12 cellular contexts compared by ENCODE assay signal in the genomic region with DNA sequence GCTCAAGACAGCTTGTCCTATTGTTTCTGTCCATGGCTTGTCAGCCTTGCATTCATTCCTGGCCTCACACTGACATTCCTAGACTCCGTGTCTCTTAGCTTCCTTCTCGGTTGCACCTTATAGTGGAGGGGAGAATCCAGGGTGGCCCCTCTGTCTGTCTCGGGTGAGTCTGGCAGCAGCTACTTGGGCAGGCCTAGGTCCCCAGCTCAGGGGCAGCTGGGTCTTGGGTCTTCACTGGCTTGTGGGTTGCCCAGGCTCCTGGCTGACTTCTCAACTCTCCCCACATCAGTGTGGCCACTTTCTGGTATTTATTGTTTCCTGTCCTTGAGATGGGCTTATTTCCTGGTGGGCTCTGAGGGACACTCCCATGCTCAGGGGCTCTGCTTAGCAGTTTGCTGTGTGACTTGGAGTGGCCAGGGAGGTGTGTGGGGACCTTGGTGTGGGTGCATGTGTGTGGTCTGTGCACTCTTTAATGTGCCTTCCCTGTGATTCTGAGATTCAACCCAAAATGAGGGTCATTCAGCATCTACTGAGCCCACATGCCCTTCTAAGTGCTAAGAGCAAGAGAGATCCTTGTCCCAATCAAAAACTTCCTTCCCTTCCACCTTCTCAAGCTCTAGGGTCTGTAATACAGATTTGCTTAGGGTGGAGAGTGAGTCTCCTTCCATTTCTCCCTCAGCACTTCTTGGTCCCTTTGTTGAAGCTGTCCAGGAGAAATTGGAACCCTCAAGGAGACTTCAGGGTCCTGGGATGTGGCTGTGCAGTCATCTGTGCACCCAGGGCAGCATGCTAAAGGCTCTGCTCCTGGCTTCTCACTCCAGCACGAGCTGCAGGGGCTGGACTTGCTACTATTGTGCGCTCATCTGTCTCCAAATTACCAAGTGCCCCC. TPM values are rescaled to one million over a fixed set of nuclear protein-coding genes. Genes with fewer than 3 reads are reported as not detected.
A peak's percentile ranks its signal among the peaks of the same experiment; 100 is the strongest.
DNase-seq lines count a peak whose midpoint lies in the region; ATAC-seq, FAIRE-seq and TF ChIP-seq lines count a peak whose summit lies in the region.
"Had no signal": no experiment of that assay in that cellular context is flagged by ENCODE, and none has a peak within 500 bp of the region (broad histone marks: within the 10 kb centered on the region; RNA-seq: fewer than 3 reads in every experiment).

No MANE protein-coding gene starts in this region.

- no peak for FAIRE-seq in pancreas (lab: Jason Lieb, UNC)

- intact Hi-C loops in transverse colon (cut with DNase I; ENCODE audit: low total_unique reads) (no loop called here), pancreas (cut with DNase I) (loop anchor here in 2 of 3 donors (5.0 to 10.0 kb wide), 3 partner anchors 74 to 162 kb away; partner anchors contain the start of genes PKD1L1 (in 2 of the 2) and C7orf57 (in 1 of the 2))

- TF ChIP-seq EP300 in transverse colon (IDR thresholded peaks at IDR 0.05; ENCODE audit: low read depth) = no peak

- no peak overlapping the region for H3K4me3 Mint-ChIP-seq in activated naive CD8-positive, alpha-beta T cell treated with anti-CD3 and anti-CD28 coated beads, Interleukin-2, amount 10 ng/mL, durations not matched to agents 7 days and 5 days
- no peak overlapping the region for H3K4me3 Mint-ChIP-seq in activated naive CD8-positive, alpha-beta T cell treated with anti-CD3 and anti-CD28 coated beads for 36 hours
- no peak overlapping the region for H3K4me3 Mint-ChIP-seq in stimulated activated effector memory CD8-positive, alpha-beta T cell treated with anti-CD3 and anti-CD28 coated beads, Interleukin-12 subunit alpha, Interleukin-12 subunit beta, amount 100 ng/mL, for 72 hours
- H3K4me3 Mint-ChIP-seq: activated naive CD4-positive, alpha-beta T cell treated with anti-CD3 and anti-CD28 coated beads, Interleukin-2, amount 50 U/mL, for 24 hours had no signal

- H3K27ac Mint-ChIP-seq in activated naive CD8-positive, alpha-beta T cell treated with anti-CD3 and anti-CD28 coated beads, Interleukin-2, amount 10 ng/mL, durations not matched to agents 7 days and 5 days = peak overlapping the region; percentile 64
- H3K27ac Mint-ChIP-seq in activated naive CD8-positive, alpha-beta T cell treated with anti-CD3 and anti-CD28 coated beads for 36 hours = no peak overlapping the region
- H3K27ac Mint-ChIP-seq in stimulated activated effector memory CD8-positive, alpha-beta T cell treated with anti-CD3 and anti-CD28 coated beads, Interleukin-12 subunit alpha, Interleukin-12 subunit beta, amount 100 ng/mL, for 72 hours = peak overlapping the region; percentile 33

- H3K4me3 ChIP-seq in effector memory CD4-positive, alpha-beta T cell (ENCODE audit: insufficient read depth, low read depth, low read length, poor library complexity, severe bottlenecking) = no peak overlapping the region
- H3K4me3 ChIP-seq in transverse colon (no peak overlapping the region), pancreas (no peak overlapping the region)
- H3K4me3 ChIP-seq: body of pancreas, coronary artery, SK-N-MC had no signal

- CTCF ChIA-PET in RWPE1 (lab: Yijun Ruan, JAX) = interaction anchor here (0.5 to 2.6 kb wide), 11 partner anchors 12 to 277 kb away, joined by 3 to 30 read pairs (median 5); partner anchors contain the start of gene PKD1L1

- peaks cover 12% of the 10 kb centered on the region for H3K4me1 Mint-ChIP-seq in activated naive CD8-positive, alpha-beta T cell treated with anti-CD3 and anti-CD28 coated beads, Interleukin-2, amount 10 ng/mL, durations not matched to agents 7 days and 5 days
- peaks cover 14% of the 10 kb centered on the region for H3K4me1 Mint-ChIP-seq in activated naive CD8-positive, alpha-beta T cell treated with anti-CD3 and anti-CD28 coated beads for 36 hours
- H3K4me1 Mint-ChIP-seq in stimulated activated effector memory CD8-positive, alpha-beta T cell treated with anti-CD3 and anti-CD28 coated beads, Interleukin-12 subunit alpha, Interleukin-12 subunit beta, amount 100 ng/mL, for 72 hours = peaks cover 28% of the 10 kb centered on the region

- in situ Hi-C loops in transverse colon (cut with MboI; ENCODE audit: low pct_ligation_motif_present in 1 of 4, low pct_unique_long_range_greater_than_20kb in 1 of 4, low sequenced_read_pairs in 3 of 4) = loop anchor here in 1 of 4 donors (5.0 kb wide), 2 partner anchors 122 to 167 kb away; no protein-coding TSS in a partner anchor

- no peak for TF ChIP-seq POLR2A in transverse colon (IDR thresholded peaks at IDR 0.05)

- ATAC-seq in activated naive CD8-positive, alpha-beta T cell treated with anti-CD3 and anti-CD28 coated beads, Interleukin-2, amount 10 ng/mL, durations not matched to agents 7 days and 5 days (ENCODE audit: low read depth) = peak; percentile 3
- ATAC-seq in stimulated activated effector memory CD8-positive, alpha-beta T cell treated with anti-CD3 and anti-CD28 coated beads, Interleukin-12 subunit alpha, Interleukin-12 subunit beta, amount 100 ng/mL, for 72 hours = peak; percentile 29
- no peak for ATAC-seq in pancreas

- TF ChIP-seq CTCF in RWPE1 (conservative IDR thresholded peaks at IDR 0.05; ENCODE audit: low read depth) = no peak
- TF ChIP-seq CTCF in transverse colon (IDR thresholded peaks at IDR 0.05) = no peak
- TF ChIP-seq CTCF in pancreas (IDR thresholded peaks at IDR 0.05) = no peak

- WGBS in transverse colon (ENCODE audit: low coverage in 1 of 2), 2 donors = 97% methylated on average over 5 of the region's 5 CpGs; no CpG with 5 or more reads in 1 of the 2 donors
- 81 to 84% methylated on average over 5 of the region's 5 CpGs for WGBS in pancreas, 2 donors

- H3K4me1 ChIP-seq in effector memory CD4-positive, alpha-beta T cell (ENCODE audit: control insufficient read depth, insufficient read depth, low read length, poor library complexity, severe bottlenecking) = peaks cover 9% of the 10 kb centered on the region
- H3K4me1 ChIP-seq in transverse colon (no peaks in the 10 kb centered on the region), pancreas (peaks cover 0 to 4% (median 0%) of the 10 kb centered on the region in 3 donors)

- POLR2A ChIA-PET in activated naive CD8-positive, alpha-beta T cell treated with anti-CD3 and anti-CD28 coated beads, Interleukin-2, amount 10 ng/mL, durations not matched to agents 7 days and 5 days (lab: Charles Lee) = interaction anchor here (1.7 to 2.8 kb wide), 2 partner anchors 21 to 117 kb away, joined by 13 to 31 read pairs; no protein-coding TSS in a partner anchor
- POLR2A ChIA-PET in RWPE1 (lab: Yijun Ruan, JAX; ENCODE audit: low non-redundant PET) = no interaction called here

- H3K27ac ChIP-seq in RWPE1 (peak overlapping the region; percentile 29), transverse colon (no peak overlapping the region), pancreas (no peak overlapping the region)
- H3K27ac ChIP-seq in effector memory CD4-positive, alpha-beta T cell (ENCODE audit: insufficient read depth, low read length, poor library complexity, severe bottlenecking) = peak overlapping the region; percentile 3
- H3K27ac ChIP-seq: body of pancreas, coronary artery, SK-N-MC had no signal

- no peaks in the 10 kb centered on the region for H3K27me3 ChIP-seq in effector memory CD4-positive, alpha-beta T cell (replicated peaks; ENCODE audit: control insufficient read depth, insufficient read depth, low read length, poor library complexity, severe bottlenecking)
- H3K27me3 ChIP-seq in transverse colon (no peaks in the 10 kb centered on the region), pancreas (no peaks in the 10 kb centered on the region)
- H3K27me3 ChIP-seq: body of pancreas had no signal

- DNase-seq in activated naive CD8-positive, alpha-beta T cell treated with anti-CD3 and anti-CD28 coated beads, Interleukin-2, amount 10 ng/mL, durations not matched to agents 7 days and 5 days = no peak
- no peak for DNase-seq in activated naive CD8-positive, alpha-beta T cell treated with anti-CD3 and anti-CD28 coated beads for 36 hours
- DNase-seq in RWPE1 (ENCODE audit: low spot score) = no peak
- no peak for DNase-seq in effector memory CD4-positive, alpha-beta T cell
- DNase-seq in stimulated activated effector memory CD8-positive, alpha-beta T cell treated with anti-CD3 and anti-CD28 coated beads, Interleukin-12 subunit alpha, Interleukin-12 subunit beta, amount 100 ng/mL, for 72 hours (ENCODE audit: low spot score in 2 of 2) = peak in 1 of 2 donors; percentile 45
- no peak for DNase-seq in hepatic stellate cell (ENCODE audit: low spot score)
- no peak for DNase-seq in transverse colon
- no peak for DNase-seq in pancreas

- no peaks in the 10 kb centered on the region for H3K9me3 Mint-ChIP-seq in activated naive CD8-positive, alpha-beta T cell treated with anti-CD3 and anti-CD28 coated beads, Interleukin-2, amount 10 ng/mL, durations not matched to agents 7 days and 5 days
- H3K9me3 Mint-ChIP-seq in activated naive CD8-positive, alpha-beta T cell treated with anti-CD3 and anti-CD28 coated beads for 36 hours = no peaks in the 10 kb centered on the region
- H3K9me3 Mint-ChIP-seq in stimulated activated effector memory CD8-positive, alpha-beta T cell treated with anti-CD3 and anti-CD28 coated beads, Interleukin-12 subunit alpha, Interleukin-12 subunit beta, amount 100 ng/mL, for 72 hours = no peaks in the 10 kb centered on the region
- H3K9me3 Mint-ChIP-seq: activated naive CD4-positive, alpha-beta T cell treated with anti-CD3 and anti-CD28 coated beads, Interleukin-2, amount 50 U/mL, for 24 hours had no signal

- no peaks in the 10 kb centered on the region for H3K9me3 ChIP-seq in effector memory CD4-positive, alpha-beta T cell (ENCODE audit: control insufficient read depth, low read length)
- H3K9me3 ChIP-seq in transverse colon (no peaks in the 10 kb centered on the region), pancreas (no peaks in the 10 kb centered on the region)
- H3K9me3 ChIP-seq: body of pancreas had no signal

- peaks cover 9% of the 10 kb centered on the region for H3K36me3 Mint-ChIP-seq in activated naive CD8-positive, alpha-beta T cell treated with anti-CD3 and anti-CD28 coated beads, Interleukin-2, amount 10 ng/mL, durations not matched to agents 7 days and 5 days
- peaks cover 11% of the 10 kb centered on the region for H3K36me3 Mint-ChIP-seq in activated naive CD8-positive, alpha-beta T cell treated with anti-CD3 and anti-CD28 coated beads for 36 hours
- peaks cover 74% of the 10 kb centered on the region for H3K36me3 Mint-ChIP-seq in stimulated activated effector memory CD8-positive, alpha-beta T cell treated with anti-CD3 and anti-CD28 coated beads, Interleukin-12 subunit alpha, Interleukin-12 subunit beta, amount 100 ng/mL, for 72 hours

- no peaks in the 10 kb centered on the region for H3K27me3 Mint-ChIP-seq in activated naive CD8-positive, alpha-beta T cell treated with anti-CD3 and anti-CD28 coated beads, Interleukin-2, amount 10 ng/mL, durations not matched to agents 7 days and 5 days
- H3K27me3 Mint-ChIP-seq in activated naive CD8-positive, alpha-beta T cell treated with anti-CD3 and anti-CD28 coated beads for 36 hours = no peaks in the 10 kb centered on the region
- H3K27me3 Mint-ChIP-seq: activated naive CD4-positive, alpha-beta T cell treated with anti-CD3 and anti-CD28 coated beads, Interleukin-2, amount 50 U/mL, for 24 hours had no signal

- peaks cover 49% of the 10 kb centered on the region for H3K36me3 ChIP-seq in effector memory CD4-positive, alpha-beta T cell (ENCODE audit: control insufficient read depth, insufficient read depth, low read length)
- H3K36me3 ChIP-seq in transverse colon = peaks cover 0 to 22% (median 5%) of the 10 kb centered on the region in 4 donors
- peaks cover 0 to 7% (median 0%) of the 10 kb centered on the region in 3 donors for H3K36me3 ChIP-seq in pancreas

RNA-seq across cellular contexts. Expression of gene UPP1, which starts 20.1 kb away (rescaled TPM):
- total RNA-seq in activated naive CD8-positive, alpha-beta T cell treated with anti-CD3 and anti-CD28 coated beads, Interleukin-2, amount 10 ng/mL, durations not matched to agents 7 days and 5 days = 10 to 100 TPM; 50.4 to 55.1 TPM
- 10 to 100 TPM; 45.3 to 51.1 TPM for total RNA-seq in activated naive CD8-positive, alpha-beta T cell treated with anti-CD3 and anti-CD28 coated beads for 36 hours
- 10 to 100 TPM; 31.3 to 46.8 (median 39.3) TPM for total RNA-seq in transverse colon
- 10 to 100 TPM in 1 of 6 donors, 1 to 10 TPM in 5; 2.6 to 13.6 (median 7.4) TPM for total RNA-seq in pancreas
- 10 to 100 TPM; 20.0 to 36.3 TPM for polyA plus RNA-seq in pancreas

Comparison
In these comparisons a context has a peak if more than half of its experiments do, and no peak if none do; other contexts are left out.
1. ATAC-seq: peak in activated naive CD8-positive, alpha-beta T cell treated with anti-CD3 and anti-CD28 coated beads, Interleukin-2, amount 10 ng/mL, durations not matched to agents 7 days and 5 days (single experiment) and stimulated activated effector memory CD8-positive, alpha-beta T cell treated with anti-CD3 and anti-CD28 coated beads, Interleukin-12 subunit alpha, Interleukin-12 subunit beta, amount 100 ng/mL, for 72 hours (single experiment); none in pancreas (0 of 4).
2. H3K27ac ChIP-seq: peak in RWPE1 (single experiment) and effector memory CD4-positive, alpha-beta T cell (single experiment); none in transverse colon (0 of 4) and pancreas (0 of 4).